ENCODE assay signal across 8 cellular contexts in the genomic region with DNA sequence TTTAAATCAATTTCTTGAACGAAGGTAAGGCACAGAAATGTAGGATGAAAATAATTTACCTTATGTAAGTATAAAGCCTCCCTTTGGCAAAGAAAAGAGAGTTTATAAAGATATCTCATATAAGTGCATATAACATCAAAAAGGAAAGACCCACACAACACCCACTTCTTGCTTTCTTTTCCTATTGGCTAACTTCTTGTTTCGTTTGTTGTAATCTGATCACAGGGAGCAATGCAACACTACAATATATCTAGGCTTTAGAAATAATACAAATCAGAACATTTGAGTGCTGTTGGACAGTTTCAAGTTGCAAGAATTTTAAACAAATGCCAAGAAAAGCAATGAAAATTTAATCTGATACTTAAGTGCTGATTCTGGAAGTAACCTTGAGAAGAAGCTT. TPM values are rescaled to one million over a fixed set of nuclear protein-coding genes. Genes with fewer than 3 reads are reported as not detected.
DNase-seq lines count a peak whose midpoint lies in the region; ATAC-seq lines count a peak whose summit lies in the region.

No MANE protein-coding gene starts in this region.

- ATAC-seq in GM18511 (IDR thresholded peaks at IDR 0.05; ENCODE audit: unreplicated experiment) = no peak
- no peak for ATAC-seq in GM18517 (IDR thresholded peaks at IDR 0.05; ENCODE audit: unreplicated experiment)

- DNase-seq in NCI-H2107 treated with DMSO at 0.1 percent for 48 hours (lab: John Stamatoyannopoulos, UW; ENCODE audit: unreplicated experiment) = peak; percentile 45
- DNase-seq in NCI-H2107 (lab: John Stamatoyannopoulos, UW) = no peak
- peak; percentile 56 for DNase-seq in NCI-H226
- DNase-seq in cerebellar cortex (ENCODE audit: low spot score) = peak; percentile 35
- peak; percentile 25 for DNase-seq in myocyte (ENCODE audit: low read depth)
- no peak for DNase-seq in T1000 (lab: John Stamatoyannopoulos, UW)

RNA-seq across cellular contexts. Expression of a gene that starts 1.3 kb away (rescaled TPM):
- total RNA-seq in myocyte = 3.1 TPM in 2 replicates
- polyA plus RNA-seq in myocyte (2012) = 0.79 TPM

RNA-seq across cellular contexts. Expression of a gene that starts 1.7 kb away (rescaled TPM):
- 75.9 and 89.6 TPM in 2 replicates for total RNA-seq in myocyte
- polyA plus RNA-seq in myocyte (2012) = 27.6 TPM

Comparison
In these comparisons a context has a peak if more than half of its experiments do, and no peak if none do; other contexts are left out.
1. DNase-seq: peak in NCI-H2107 treated with DMSO at 0.1 percent for 48 hours (single experiment), NCI-H226 (single experiment), cerebellar cortex (single experiment) and myocyte (single experiment); none in NCI-H2107 (single experiment) and T1000 (single experiment).